Comparison of ENCODE assay signal across 1 cellular context in genomic region chr11:75523811-75524401, GRCh38.
TF ChIP-seq lines count a peak whose summit lies in the region.

No MANE protein-coding gene starts in this region.

TF ChIP-seq in HepG2, 621 proteins besides CTCF, POLR2A, EP300 and RAD21 (continued from another document and continues in another):
- no peak for TF ChIP-seq ONECUT2 (CRISPR knock-in tag; IDR thresholded peaks at IDR 0.05)
- TF ChIP-seq SALL1 (CRISPR knock-in tag; IDR thresholded peaks at IDR 0.05), result peak; percentile 64
- no peak for TF ChIP-seq AGO1 (IDR thresholded peaks at IDR 0.05; ENCODE audit: low read depth, low read length, poor library complexity, severe bottlenecking)
- TF ChIP-seq ZNF567 (CRISPR knock-in tag; IDR thresholded peaks at IDR 0.05; ENCODE audit: borderline replicate concordance), result no peak; the same call in 1 of the 2 replicates
- TF ChIP-seq, protein P1, sequence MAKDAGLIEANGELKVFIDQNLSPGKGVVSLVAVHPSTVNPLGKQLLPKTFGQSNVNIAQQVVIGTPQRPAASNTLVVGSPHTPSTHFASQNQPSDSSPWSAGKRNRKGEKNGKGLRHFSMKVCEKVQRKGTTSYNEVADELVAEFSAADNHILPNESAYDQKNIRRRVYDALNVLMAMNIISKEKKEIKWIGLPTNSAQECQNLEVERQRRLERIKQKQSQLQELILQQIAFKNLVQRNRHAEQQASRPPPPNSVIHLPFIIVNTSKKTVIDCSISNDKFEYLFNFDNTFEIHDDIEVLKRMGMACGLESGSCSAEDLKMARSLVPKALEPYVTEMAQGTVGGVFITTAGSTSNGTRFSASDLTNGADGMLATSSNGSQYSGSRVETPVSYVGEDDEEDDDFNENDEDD (CRISPR knock-in tag; IDR thresholded peaks at IDR 0.05; ENCODE audit: borderline replicate concordance), result peak; percentile 24; the same call in 1 of the 2 replicates
- peak; percentile 87 for TF ChIP-seq HIC2 (CRISPR knock-in tag; IDR thresholded peaks at IDR 0.05; ENCODE audit: low read depth)
- TF ChIP-seq DMTF1 (CRISPR knock-in tag; IDR thresholded peaks at IDR 0.05), result no peak
- TF ChIP-seq, protein P2, sequence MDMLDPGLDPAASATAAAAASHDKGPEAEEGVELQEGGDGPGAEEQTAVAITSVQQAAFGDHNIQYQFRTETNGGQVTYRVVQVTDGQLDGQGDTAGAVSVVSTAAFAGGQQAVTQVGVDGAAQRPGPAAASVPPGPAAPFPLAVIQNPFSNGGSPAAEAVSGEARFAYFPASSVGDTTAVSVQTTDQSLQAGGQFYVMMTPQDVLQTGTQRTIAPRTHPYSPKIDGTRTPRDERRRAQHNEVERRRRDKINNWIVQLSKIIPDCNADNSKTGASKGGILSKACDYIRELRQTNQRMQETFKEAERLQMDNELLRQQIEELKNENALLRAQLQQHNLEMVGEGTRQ (IDR thresholded peaks at IDR 0.05; ENCODE audit: low read depth, low read length), result no peak
- TF ChIP-seq, protein P2 (CRISPR knock-in tag; IDR thresholded peaks at IDR 0.05; ENCODE audit: borderline replicate concordance), result no peak
- TF ChIP-seq ETV6 (CRISPR knock-in tag; conservative IDR thresholded peaks at IDR 0.05), result no peak
- TF ChIP-seq, protein P3, sequence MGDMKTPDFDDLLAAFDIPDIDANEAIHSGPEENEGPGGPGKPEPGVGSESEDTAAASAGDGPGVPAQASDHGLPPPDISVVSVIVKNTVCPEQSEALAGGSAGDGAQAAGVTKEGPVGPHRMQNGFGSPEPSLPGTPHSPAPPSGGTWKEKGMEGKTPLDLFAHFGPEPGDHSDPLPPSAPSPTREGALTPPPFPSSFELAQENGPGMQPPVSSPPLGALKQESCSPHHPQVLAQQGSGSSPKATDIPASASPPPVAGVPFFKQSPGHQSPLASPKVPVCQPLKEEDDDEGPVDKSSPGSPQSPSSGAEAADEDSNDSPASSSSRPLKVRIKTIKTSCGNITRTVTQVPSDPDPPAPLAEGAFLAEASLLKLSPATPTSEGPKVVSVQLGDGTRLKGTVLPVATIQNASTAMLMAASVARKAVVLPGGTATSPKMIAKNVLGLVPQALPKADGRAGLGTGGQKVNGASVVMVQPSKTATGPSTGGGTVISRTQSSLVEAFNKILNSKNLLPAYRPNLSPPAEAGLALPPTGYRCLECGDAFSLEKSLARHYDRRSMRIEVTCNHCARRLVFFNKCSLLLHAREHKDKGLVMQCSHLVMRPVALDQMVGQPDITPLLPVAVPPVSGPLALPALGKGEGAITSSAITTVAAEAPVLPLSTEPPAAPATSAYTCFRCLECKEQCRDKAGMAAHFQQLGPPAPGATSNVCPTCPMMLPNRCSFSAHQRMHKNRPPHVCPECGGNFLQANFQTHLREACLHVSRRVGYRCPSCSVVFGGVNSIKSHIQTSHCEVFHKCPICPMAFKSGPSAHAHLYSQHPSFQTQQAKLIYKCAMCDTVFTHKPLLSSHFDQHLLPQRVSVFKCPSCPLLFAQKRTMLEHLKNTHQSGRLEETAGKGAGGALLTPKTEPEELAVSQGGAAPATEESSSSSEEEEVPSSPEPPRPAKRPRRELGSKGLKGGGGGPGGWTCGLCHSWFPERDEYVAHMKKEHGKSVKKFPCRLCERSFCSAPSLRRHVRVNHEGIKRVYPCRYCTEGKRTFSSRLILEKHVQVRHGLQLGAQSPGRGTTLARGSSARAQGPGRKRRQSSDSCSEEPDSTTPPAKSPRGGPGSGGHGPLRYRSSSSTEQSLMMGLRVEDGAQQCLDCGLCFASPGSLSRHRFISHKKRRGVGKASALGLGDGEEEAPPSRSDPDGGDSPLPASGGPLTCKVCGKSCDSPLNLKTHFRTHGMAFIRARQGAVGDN (CRISPR knock-in tag; IDR thresholded peaks at IDR 0.05), result peak; percentile 95
- TF ChIP-seq GABPB1 (CRISPR knock-in tag; IDR thresholded peaks at IDR 0.05), result peak; percentile 31; the same call in 1 of the 2 replicates
- TF ChIP-seq ATF7 (IDR thresholded peaks at IDR 0.05), result no peak
- no peak for TF ChIP-seq ATF7 (CRISPR knock-in tag; IDR thresholded peaks at IDR 0.05)
- 0 out of 2 replicates have a peak, but pooled peaks have one; percentile 56 for TF ChIP-seq MED13 (CRISPR knock-in tag; IDR thresholded peaks at IDR 0.05)
- no peak for TF ChIP-seq ZNF337 (CRISPR knock-in tag; IDR thresholded peaks at IDR 0.05; ENCODE audit: borderline replicate concordance, low read depth)
- TF ChIP-seq RBM22 (optimal IDR thresholded peaks at IDR 0.05; ENCODE audit: low read length), result no peak
- TF ChIP-seq ZNF652 (CRISPR knock-in tag; IDR thresholded peaks at IDR 0.05; ENCODE audit: borderline replicate concordance, low read depth), result peak; percentile 99
- peak; percentile 57; the same call in 1 of the 2 replicates for TF ChIP-seq ZNF430 (CRISPR knock-in tag; IDR thresholded peaks at IDR 0.05)
- TF ChIP-seq ZNF333 (CRISPR knock-in tag; IDR thresholded peaks at IDR 0.05; ENCODE audit: borderline replicate concordance), result peak; percentile 30; the same call in 1 of the 2 replicates
- TF ChIP-seq GATAD2A (CRISPR knock-in tag; IDR thresholded peaks at IDR 0.05), result peak; percentile 95
- TF ChIP-seq, protein P4, sequence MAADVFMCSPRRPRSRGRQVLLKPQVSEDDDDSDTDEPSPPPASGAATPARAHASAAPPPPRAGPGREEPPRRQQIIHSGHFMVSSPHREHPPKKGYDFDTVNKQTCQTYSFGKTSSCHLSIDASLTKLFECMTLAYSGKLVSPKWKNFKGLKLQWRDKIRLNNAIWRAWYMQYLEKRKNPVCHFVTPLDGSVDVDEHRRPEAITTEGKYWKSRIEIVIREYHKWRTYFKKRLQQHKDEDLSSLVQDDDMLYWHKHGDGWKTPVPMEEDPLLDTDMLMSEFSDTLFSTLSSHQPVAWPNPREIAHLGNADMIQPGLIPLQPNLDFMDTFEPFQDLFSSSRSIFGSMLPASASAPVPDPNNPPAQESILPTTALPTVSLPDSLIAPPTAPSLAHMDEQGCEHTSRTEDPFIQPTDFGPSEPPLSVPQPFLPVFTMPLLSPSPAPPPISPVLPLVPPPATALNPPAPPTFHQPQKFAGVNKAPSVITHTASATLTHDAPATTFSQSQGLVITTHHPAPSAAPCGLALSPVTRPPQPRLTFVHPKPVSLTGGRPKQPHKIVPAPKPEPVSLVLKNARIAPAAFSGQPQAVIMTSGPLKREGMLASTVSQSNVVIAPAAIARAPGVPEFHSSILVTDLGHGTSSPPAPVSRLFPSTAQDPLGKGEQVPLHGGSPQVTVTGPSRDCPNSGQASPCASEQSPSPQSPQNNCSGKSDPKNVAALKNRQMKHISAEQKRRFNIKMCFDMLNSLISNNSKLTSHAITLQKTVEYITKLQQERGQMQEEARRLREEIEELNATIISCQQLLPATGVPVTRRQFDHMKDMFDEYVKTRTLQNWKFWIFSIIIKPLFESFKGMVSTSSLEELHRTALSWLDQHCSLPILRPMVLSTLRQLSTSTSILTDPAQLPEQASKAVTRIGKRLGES (CRISPR knock-in tag; IDR thresholded peaks at IDR 0.05; ENCODE audit: borderline replicate concordance), result no peak
- peak; percentile 76 for TF ChIP-seq MED1 (CRISPR knock-in tag; IDR thresholded peaks at IDR 0.05)
- peak; percentile 45; the same call in 1 of the 2 replicates for TF ChIP-seq FOXA3 (CRISPR knock-in tag; IDR thresholded peaks at IDR 0.05)
- no peak for TF ChIP-seq MAF1 (CRISPR knock-in tag; IDR thresholded peaks at IDR 0.05; ENCODE audit: borderline replicate concordance)
- no peak for TF ChIP-seq CBX2 (IDR thresholded peaks at IDR 0.05; ENCODE audit: low read depth, low read length)
- TF ChIP-seq CBX2 (CRISPR knock-in tag; IDR thresholded peaks at IDR 0.05; ENCODE audit: low read depth), result no peak
- TF ChIP-seq, protein P5, sequence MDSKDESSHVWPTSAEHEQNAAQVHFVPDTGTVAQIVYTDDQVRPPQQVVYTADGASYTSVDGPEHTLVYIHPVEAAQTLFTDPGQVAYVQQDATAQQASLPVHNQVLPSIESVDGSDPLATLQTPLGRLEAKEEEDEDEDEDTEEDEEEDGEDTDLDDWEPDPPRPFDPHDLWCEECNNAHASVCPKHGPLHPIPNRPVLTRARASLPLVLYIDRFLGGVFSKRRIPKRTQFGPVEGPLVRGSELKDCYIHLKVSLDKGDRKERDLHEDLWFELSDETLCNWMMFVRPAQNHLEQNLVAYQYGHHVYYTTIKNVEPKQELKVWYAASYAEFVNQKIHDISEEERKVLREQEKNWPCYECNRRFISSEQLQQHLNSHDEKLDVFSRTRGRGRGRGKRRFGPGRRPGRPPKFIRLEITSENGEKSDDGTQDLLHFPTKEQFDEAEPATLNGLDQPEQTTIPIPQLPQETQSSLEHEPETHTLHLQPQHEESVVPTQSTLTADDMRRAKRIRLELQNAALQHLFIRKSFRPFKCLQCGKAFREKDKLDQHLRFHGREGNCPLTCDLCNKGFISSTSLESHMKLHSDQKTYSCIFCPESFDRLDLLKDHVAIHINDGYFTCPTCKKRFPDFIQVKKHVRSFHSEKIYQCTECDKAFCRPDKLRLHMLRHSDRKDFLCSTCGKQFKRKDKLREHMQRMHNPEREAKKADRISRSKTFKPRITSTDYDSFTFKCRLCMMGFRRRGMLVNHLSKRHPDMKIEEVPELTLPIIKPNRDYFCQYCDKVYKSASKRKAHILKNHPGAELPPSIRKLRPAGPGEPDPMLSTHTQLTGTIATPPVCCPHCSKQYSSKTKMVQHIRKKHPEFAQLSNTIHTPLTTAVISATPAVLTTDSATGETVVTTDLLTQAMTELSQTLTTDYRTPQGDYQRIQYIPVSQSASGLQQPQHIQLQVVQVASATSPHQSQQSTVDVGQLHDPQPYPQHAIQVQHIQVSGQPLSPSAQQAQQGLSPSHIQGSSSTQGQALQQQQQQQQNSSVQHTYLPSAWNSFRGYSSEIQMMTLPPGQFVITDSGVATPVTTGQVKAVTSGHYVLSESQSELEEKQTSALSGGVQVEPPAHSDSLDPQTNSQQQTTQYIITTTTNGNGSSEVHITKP (CRISPR knock-in tag; IDR thresholded peaks at IDR 0.05; ENCODE audit: low read depth), result 0 out of 2 replicates have a peak, but pooled peaks have one; percentile 17
- TF ChIP-seq ZNF558 (CRISPR knock-in tag; IDR thresholded peaks at IDR 0.05; ENCODE audit: borderline replicate concordance), result no peak
- no peak for TF ChIP-seq ZNF562 (CRISPR knock-in tag; IDR thresholded peaks at IDR 0.05; ENCODE audit: borderline replicate concordance)
- TF ChIP-seq, protein P6, sequence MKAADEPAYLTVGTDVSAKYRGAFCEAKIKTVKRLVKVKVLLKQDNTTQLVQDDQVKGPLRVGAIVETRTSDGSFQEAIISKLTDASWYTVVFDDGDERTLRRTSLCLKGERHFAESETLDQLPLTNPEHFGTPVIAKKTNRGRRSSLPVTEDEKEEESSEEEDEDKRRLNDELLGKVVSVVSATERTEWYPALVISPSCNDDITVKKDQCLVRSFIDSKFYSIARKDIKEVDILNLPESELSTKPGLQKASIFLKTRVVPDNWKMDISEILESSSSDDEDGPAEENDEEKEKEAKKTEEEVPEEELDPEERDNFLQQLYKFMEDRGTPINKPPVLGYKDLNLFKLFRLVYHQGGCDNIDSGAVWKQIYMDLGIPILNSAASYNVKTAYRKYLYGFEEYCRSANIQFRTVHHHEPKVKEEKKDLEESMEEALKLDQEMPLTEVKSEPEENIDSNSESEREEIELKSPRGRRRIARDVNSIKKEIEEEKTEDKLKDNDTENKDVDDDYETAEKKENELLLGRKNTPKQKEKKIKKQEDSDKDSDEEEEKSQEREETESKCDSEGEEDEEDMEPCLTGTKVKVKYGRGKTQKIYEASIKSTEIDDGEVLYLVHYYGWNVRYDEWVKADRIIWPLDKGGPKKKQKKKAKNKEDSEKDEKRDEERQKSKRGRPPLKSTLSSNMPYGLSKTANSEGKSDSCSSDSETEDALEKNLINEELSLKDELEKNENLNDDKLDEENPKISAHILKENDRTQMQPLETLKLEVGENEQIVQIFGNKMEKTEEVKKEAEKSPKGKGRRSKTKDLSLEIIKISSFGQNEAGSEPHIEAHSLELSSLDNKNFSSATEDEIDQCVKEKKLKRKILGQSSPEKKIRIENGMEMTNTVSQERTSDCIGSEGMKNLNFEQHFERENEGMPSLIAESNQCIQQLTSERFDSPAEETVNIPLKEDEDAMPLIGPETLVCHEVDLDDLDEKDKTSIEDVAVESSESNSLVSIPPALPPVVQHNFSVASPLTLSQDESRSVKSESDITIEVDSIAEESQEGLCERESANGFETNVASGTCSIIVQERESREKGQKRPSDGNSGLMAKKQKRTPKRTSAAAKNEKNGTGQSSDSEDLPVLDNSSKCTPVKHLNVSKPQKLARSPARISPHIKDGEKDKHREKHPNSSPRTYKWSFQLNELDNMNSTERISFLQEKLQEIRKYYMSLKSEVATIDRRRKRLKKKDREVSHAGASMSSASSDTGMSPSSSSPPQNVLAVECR (CRISPR knock-in tag; IDR thresholded peaks at IDR 0.05; ENCODE audit: borderline replicate concordance), result peak; percentile 72
- TF ChIP-seq FOXJ3 (CRISPR knock-in tag; IDR thresholded peaks at IDR 0.05; ENCODE audit: borderline replicate concordance), result no peak
- TF ChIP-seq NR2F1 (CRISPR knock-in tag; IDR thresholded peaks at IDR 0.05), result 0 out of 4 replicates have a peak, but pooled peaks of 1 of the 2 experiments have one; percentile 2
- TF ChIP-seq ZNF615 (CRISPR knock-in tag; IDR thresholded peaks at IDR 0.05; ENCODE audit: borderline replicate concordance), result no peak
- TF ChIP-seq NFIB (CRISPR knock-in tag; IDR thresholded peaks at IDR 0.05; ENCODE audit: borderline replicate concordance), result no peak
